ENCODE assay signal across 8 cellular contexts in genomic region chr17:75830168-75831031, GRCh38. TPM values are rescaled to one million over a fixed set of nuclear protein-coding genes. Genes with fewer than 3 reads are reported as not detected.
DNase-seq lines count a peak whose midpoint lies in the region; ATAC-seq, FAIRE-seq and TF ChIP-seq lines count a peak whose summit lies in the region.

No MANE protein-coding gene starts in this region.

- BruUV-seq in HepG2 (replicated peaks; lab: Mats Ljungman, UMichigan), result no TSS peak

- no peak for DNase-seq in AG10803 (ENCODE audit: low read depth)
- DNase-seq in HuH-7.5 (ENCODE audit: low spot score), result peak; percentile 68
- DNase-seq in activated naive CD4-positive, alpha-beta T cell treated with anti-CD3 and anti-CD28 coated beads, Interleukin-2, amount 50 U/mL, for 16 hours, result peak; percentile 49
- no peak for DNase-seq in HepG2 (ENCODE audit: low spot score)
- DNase-seq in GM19238 (ENCODE audit: insufficient read length, low spot score), result no peak
- no peak for DNase-seq in DMS53 treated with DMSO at 0.1 percent for 48 hours (lab: John Stamatoyannopoulos, UW; ENCODE audit: unreplicated experiment)
- DNase-seq in middle frontal gyrus (ENCODE audit: extremely low spot score, low spot score), result no peak
- no peak for DNase-seq in NCI-H2029 (lab: John Stamatoyannopoulos, UW)

- H3K4me3 ChIP-seq in AG10803 (ENCODE audit: low read length) (no peak overlapping the region), HepG2 (replicated peaks in 1 of 3; ENCODE audit: insufficient read depth in 1 of 3, low read depth in 2 of 3, low read length in 3 of 3) (no peak overlapping the region)

- H2AFZ ChIP-seq in HepG2 (ENCODE audit: low read length), result no peak overlapping the region

- no peak overlapping the region for H3K27ac ChIP-seq in HepG2 (ENCODE audit: extremely low read length, insufficient read depth, low read length)

- TF ChIP-seq RAD21 in HepG2 (CRISPR knock-in tag; IDR thresholded peaks at IDR 0.05), result 0 out of 2 replicates have a peak, but pooled peaks have one; percentile 19

- TF ChIP-seq CTCF in AG10803 (conservative IDR thresholded peaks at IDR 0.05; ENCODE audit: low read length) (peak; percentile 51), HepG2 (CRISPR knock-in tag; IDR thresholded peaks at IDR 0.05) (peak; percentile 79)

- POLR2A ChIA-PET in HepG2 (lab: Yijun Ruan, JAX), result interaction anchor here (1.1 to 8.0 kb wide), 7 partner anchors 10 to 57 kb away, joined by 3 to 88 read pairs (median 5); partner anchors contain the start of genes UNC13D and WBP2

- no peaks in the 10 kb centered on the region for H3K9me3 ChIP-seq in HepG2 (ENCODE audit: low read length)

- H3K9ac ChIP-seq in HepG2 (ENCODE audit: insufficient read depth, low read depth, low read length), result no peak overlapping the region

- H3K4me1 ChIP-seq in HepG2 (ENCODE audit: insufficient read depth, low read length), result peaks cover 22% of the 10 kb centered on the region

- FAIRE-seq in HepG2 (lab: Jason Lieb, UNC), result no peak

- H3K36me3 ChIP-seq in HepG2 (replicated peaks in 1 of 2; ENCODE audit: control insufficient read depth in 1 of 2, insufficient read depth in 2 of 2, low read length in 2 of 2), result peaks cover 20 to 39% of the 10 kb centered on the region in 2 experiments; a peak in 4 of 5 replicates

- TF ChIP-seq EP300 in HepG2 (IDR thresholded peaks at IDR 0.05; ENCODE audit: low read depth in 2 of 2, low read length in 2 of 2) (no peak), HepG2 (CRISPR knock-in tag; IDR thresholded peaks at IDR 0.05; ENCODE audit: borderline replicate concordance) (no peak)

- ATAC-seq in HepG2, result peak; percentile 15

- WGBS in HepG2 (ENCODE audit: low lambda C conversion rate), result 98% methylated on average over 14 of the region's 26 CpGs

- intact Hi-C loops in HepG2 (cut with micrococcal nuclease; ENCODE audit: unreplicated experiment), result no loop called here

- H4K20me1 ChIP-seq in HepG2 (ENCODE audit: insufficient read depth, low read length), result no peaks in the 10 kb centered on the region

- CTCF ChIA-PET in HepG2 (lab: Yijun Ruan, JAX; ENCODE audit: low intra/inter-chr PET ratio, low total read pairs), result interaction anchor here (0.9 kb wide), 1 partner anchor 18 kb away, joined by 3 read pairs; no protein-coding TSS in a partner anchor

- no peaks in the 10 kb centered on the region for H3K79me2 ChIP-seq in HepG2 (ENCODE audit: insufficient read depth, low read length)

- in situ Hi-C loops in HepG2 (cut with HindIII; ENCODE audit: extremely low pct_ligation_motif_present, low pct_unique_long_range_greater_than_20kb), result no loop called here

- TF ChIP-seq POLR2A in HepG2 (IDR thresholded peaks at IDR 0.05; ENCODE audit: insufficient read depth in 1 of 2, low read depth in 2 of 2, low read length in 2 of 2), result no peak

- no peaks in the 10 kb centered on the region for H3K27me3 ChIP-seq in HepG2 (ENCODE audit: control insufficient read depth in 1 of 2, insufficient read depth in 2 of 2, low read length in 2 of 2)

- H3K4me2 ChIP-seq in HepG2 (ENCODE audit: low read depth, low read length), result no peak overlapping the region

RNA-seq across cellular contexts. Expression of gene UNC13D, which starts 13.8 kb away (rescaled TPM):
- 27.2 and 42.7 TPM in 2 replicates for total RNA-seq in HepG2 (2016; rRNA removed; fragmentation: Illumina TruSeq; extraction: Trizol)
- 14.5 and 15.7 TPM in 2 replicates for total RNA-seq in HepG2 (2016; cell fraction: cytosol; rRNA removed; fragmentation: Illumina TruSeq; extraction: Trizol; ENCODE audit: low read depth)
- 22.9 and 43.4 TPM in 2 replicates for total RNA-seq in HepG2 (2016; cell fraction: insoluble cytoplasmic fraction; rRNA removed; fragmentation: Illumina TruSeq; extraction: Trizol)
- 23.8 and 27.2 TPM in 2 replicates for total RNA-seq in HepG2 (2016; cell fraction: membrane; rRNA removed; fragmentation: Illumina TruSeq; extraction: Trizol)
- total RNA-seq in HepG2 (2016; cell fraction: nucleus; rRNA removed; fragmentation: Illumina TruSeq; extraction: Trizol), result 38.7 and 48.5 TPM in 2 replicates
- 29.7 and 40.0 TPM in 2 replicates for polyA plus RNA-seq in HepG2 (2011; rRNA removed)
- 7.5 and 12.9 TPM in 2 replicates for polyA plus RNA-seq in HepG2 (2011; cell fraction: cytosol; rRNA removed)
- polyA plus RNA-seq in HepG2 (2011; cell fraction: nucleus; rRNA removed), result 244 and 327 TPM in 2 replicates
- 21.7 and 27.3 TPM in 2 replicates for polyA plus RNA-seq in HepG2 (2012)
- 6.0 and 6.9 TPM in 2 replicates for polyA plus RNA-seq in HepG2 (2016; cell fraction: cytosol; fragmentation: Illumina TruSeq; extraction: Trizol; ENCODE audit: low read depth)
- 21.6 and 29.9 TPM in 2 replicates for polyA plus RNA-seq in HepG2 (2016; cell fraction: insoluble cytoplasmic fraction; fragmentation: Illumina TruSeq; extraction: Trizol; ENCODE audit: low read depth)
- polyA plus RNA-seq in HepG2 (2016; cell fraction: membrane; fragmentation: Illumina TruSeq; extraction: Trizol; ENCODE audit: low read depth), result 17.3 and 18.9 TPM in 2 replicates
- 126 and 127 TPM in 2 replicates for polyA plus RNA-seq in HepG2 (2016; cell fraction: nucleus; fragmentation: Illumina TruSeq; extraction: Trizol; ENCODE audit: insufficient read depth, low read depth)
- 76.6 and 82.7 TPM in 2 replicates for polyA minus RNA-seq in HepG2 (2011; rRNA and poly(A)+ RNA removed; ENCODE audit: low replicate concordance)
- polyA minus RNA-seq in HepG2 (2011; cell fraction: cytosol; rRNA and poly(A)+ RNA removed), result 20.3 and 24.5 TPM in 2 replicates
- polyA minus RNA-seq in HepG2 (2011; cell fraction: nucleus; rRNA and poly(A)+ RNA removed), result 59.1 and 68.5 TPM in 2 replicates

RNA-seq across cellular contexts. Expression of gene WBP2, which starts 24.7 kb away (rescaled TPM):
- total RNA-seq in HepG2 (2016; rRNA removed; fragmentation: Illumina TruSeq; extraction: Trizol), result 28.2 and 29.2 TPM in 2 replicates
- total RNA-seq in HepG2 (2016; cell fraction: cytosol; rRNA removed; fragmentation: Illumina TruSeq; extraction: Trizol; ENCODE audit: low read depth), result 15.4 and 19.3 TPM in 2 replicates
- 23.5 and 33.2 TPM in 2 replicates for total RNA-seq in HepG2 (2016; cell fraction: insoluble cytoplasmic fraction; rRNA removed; fragmentation: Illumina TruSeq; extraction: Trizol)
- 22.1 and 25.3 TPM in 2 replicates for total RNA-seq in HepG2 (2016; cell fraction: membrane; rRNA removed; fragmentation: Illumina TruSeq; extraction: Trizol)
- 17.9 and 23.5 TPM in 2 replicates for total RNA-seq in HepG2 (2016; cell fraction: nucleus; rRNA removed; fragmentation: Illumina TruSeq; extraction: Trizol)
- 29.5 and 34.6 TPM in 2 replicates for polyA plus RNA-seq in HepG2 (2011; rRNA removed)
- polyA plus RNA-seq in HepG2 (2011; cell fraction: cytosol; rRNA removed), result 24.9 and 26.1 TPM in 2 replicates
- 77.1 and 77.4 TPM in 2 replicates for polyA plus RNA-seq in HepG2 (2011; cell fraction: nucleus; rRNA removed)
- polyA plus RNA-seq in HepG2 (2012), result 95.2 and 97.1 TPM in 2 replicates
- 14.4 and 17.2 TPM in 2 replicates for polyA plus RNA-seq in HepG2 (2016; cell fraction: cytosol; fragmentation: Illumina TruSeq; extraction: Trizol; ENCODE audit: low read depth)
- polyA plus RNA-seq in HepG2 (2016; cell fraction: insoluble cytoplasmic fraction; fragmentation: Illumina TruSeq; extraction: Trizol; ENCODE audit: low read depth), result 51.6 and 76.7 TPM in 2 replicates
- polyA plus RNA-seq in HepG2 (2016; cell fraction: membrane; fragmentation: Illumina TruSeq; extraction: Trizol; ENCODE audit: low read depth), result 27.3 and 29.7 TPM in 2 replicates
- polyA plus RNA-seq in HepG2 (2016; cell fraction: nucleus; fragmentation: Illumina TruSeq; extraction: Trizol; ENCODE audit: insufficient read depth, low read depth), result 87.1 and 89.4 TPM in 2 replicates
- polyA minus RNA-seq in HepG2 (2011; rRNA and poly(A)+ RNA removed; ENCODE audit: low replicate concordance), result 39.8 and 42.3 TPM in 2 replicates
- 35.5 and 39.9 TPM in 2 replicates for polyA minus RNA-seq in HepG2 (2011; cell fraction: cytosol; rRNA and poly(A)+ RNA removed)
- polyA minus RNA-seq in HepG2 (2011; cell fraction: nucleus; rRNA and poly(A)+ RNA removed), result 30.1 and 38.2 TPM in 2 replicates

RNA-seq across cellular contexts. Expression of gene UNK, which starts 45.8 kb away (rescaled TPM):
- 28.6 and 33.0 TPM in 2 replicates for total RNA-seq in HepG2 (2016; rRNA removed; fragmentation: Illumina TruSeq; extraction: Trizol)
- total RNA-seq in HepG2 (2016; cell fraction: cytosol; rRNA removed; fragmentation: Illumina TruSeq; extraction: Trizol; ENCODE audit: low read depth), result 37.2 and 44.0 TPM in 2 replicates
- 21.2 and 33.0 TPM in 2 replicates for total RNA-seq in HepG2 (2016; cell fraction: insoluble cytoplasmic fraction; rRNA removed; fragmentation: Illumina TruSeq; extraction: Trizol)
- total RNA-seq in HepG2 (2016; cell fraction: membrane; rRNA removed; fragmentation: Illumina TruSeq; extraction: Trizol), result 58.6 and 59.5 TPM in 2 replicates
- total RNA-seq in HepG2 (2016; cell fraction: nucleus; rRNA removed; fragmentation: Illumina TruSeq; extraction: Trizol), result 38.6 and 43.6 TPM in 2 replicates
- polyA plus RNA-seq in HepG2 (2011; rRNA removed), result 30.7 and 31.6 TPM in 2 replicates
- 18.7 and 21.7 TPM in 2 replicates for polyA plus RNA-seq in HepG2 (2011; cell fraction: cytosol; rRNA removed)
- 50.0 and 56.4 TPM in 2 replicates for polyA plus RNA-seq in HepG2 (2011; cell fraction: nucleus; rRNA removed)
- 20.8 and 23.9 TPM in 2 replicates for polyA plus RNA-seq in HepG2 (2012)
- polyA plus RNA-seq in HepG2 (2016; cell fraction: cytosol; fragmentation: Illumina TruSeq; extraction: Trizol; ENCODE audit: low read depth), result 55.3 and 62.7 TPM in 2 replicates
- 28.7 and 35.1 TPM in 2 replicates for polyA plus RNA-seq in HepG2 (2016; cell fraction: insoluble cytoplasmic fraction; fragmentation: Illumina TruSeq; extraction: Trizol; ENCODE audit: low read depth)
- 64.7 and 69.9 TPM in 2 replicates for polyA plus RNA-seq in HepG2 (2016; cell fraction: membrane; fragmentation: Illumina TruSeq; extraction: Trizol; ENCODE audit: low read depth)
- 52.8 and 60.0 TPM in 2 replicates for polyA plus RNA-seq in HepG2 (2016; cell fraction: nucleus; fragmentation: Illumina TruSeq; extraction: Trizol; ENCODE audit: insufficient read depth, low read depth)
- polyA minus RNA-seq in HepG2 (2011; rRNA and poly(A)+ RNA removed; ENCODE audit: low replicate concordance), result 24.3 and 28.1 TPM in 2 replicates
- polyA minus RNA-seq in HepG2 (2011; cell fraction: cytosol; rRNA and poly(A)+ RNA removed), result 10.4 and 14.9 TPM in 2 replicates
- 78.9 and 91.3 TPM in 2 replicates for polyA minus RNA-seq in HepG2 (2011; cell fraction: nucleus; rRNA and poly(A)+ RNA removed)

RNA-seq across cellular contexts. Expression of gene TRIM47, which starts 48.0 kb away (rescaled TPM):
- 59.7 and 82.0 TPM in 2 replicates for total RNA-seq in HepG2 (2016; rRNA removed; fragmentation: Illumina TruSeq; extraction: Trizol)
- 24.8 and 27.6 TPM in 2 replicates for total RNA-seq in HepG2 (2016; cell fraction: cytosol; rRNA removed; fragmentation: Illumina TruSeq; extraction: Trizol; ENCODE audit: low read depth)
- total RNA-seq in HepG2 (2016; cell fraction: insoluble cytoplasmic fraction; rRNA removed; fragmentation: Illumina TruSeq; extraction: Trizol), result 52.0 and 87.1 TPM in 2 replicates
- 34.8 and 37.7 TPM in 2 replicates for total RNA-seq in HepG2 (2016; cell fraction: membrane; rRNA removed; fragmentation: Illumina TruSeq; extraction: Trizol)
- total RNA-seq in HepG2 (2016; cell fraction: nucleus; rRNA removed; fragmentation: Illumina TruSeq; extraction: Trizol), result 65.7 and 73.6 TPM in 2 replicates
- 33.5 and 45.8 TPM in 2 replicates for polyA plus RNA-seq in HepG2 (2011; rRNA removed)
- 29.2 and 33.8 TPM in 2 replicates for polyA plus RNA-seq in HepG2 (2011; cell fraction: cytosol; rRNA removed)
- 126 and 158 TPM in 2 replicates for polyA plus RNA-seq in HepG2 (2011; cell fraction: nucleus; rRNA removed)
- polyA plus RNA-seq in HepG2 (2012), result 46.3 and 58.3 TPM in 2 replicates
- polyA plus RNA-seq in HepG2 (2016; cell fraction: cytosol; fragmentation: Illumina TruSeq; extraction: Trizol; ENCODE audit: low read depth), result 11.8 and 13.6 TPM in 2 replicates
- polyA plus RNA-seq in HepG2 (2016; cell fraction: insoluble cytoplasmic fraction; fragmentation: Illumina TruSeq; extraction: Trizol; ENCODE audit: low read depth), result 67.4 and 93.5 TPM in 2 replicates
- 24.7 and 30.6 TPM in 2 replicates for polyA plus RNA-seq in HepG2 (2016; cell fraction: membrane; fragmentation: Illumina TruSeq; extraction: Trizol; ENCODE audit: low read depth)
- polyA plus RNA-seq in HepG2 (2016; cell fraction: nucleus; fragmentation: Illumina TruSeq; extraction: Trizol; ENCODE audit: insufficient read depth, low read depth), result 129 and 138 TPM in 2 replicates
- 24.4 and 64.0 TPM in 2 replicates for polyA minus RNA-seq in HepG2 (2011; rRNA and poly(A)+ RNA removed; ENCODE audit: low replicate concordance)
- polyA minus RNA-seq in HepG2 (2011; cell fraction: cytosol; rRNA and poly(A)+ RNA removed), result 30.4 and 41.4 TPM in 2 replicates
- 31.9 and 40.8 TPM in 2 replicates for polyA minus RNA-seq in HepG2 (2011; cell fraction: nucleus; rRNA and poly(A)+ RNA removed)

Comparison
In these comparisons a context has a peak if more than half of its experiments do, and no peak if none do; other contexts are left out.
1. DNase-seq: peak in HuH-7.5 (single experiment) and activated naive CD4-positive, alpha-beta T cell treated with anti-CD3 and anti-CD28 coated beads, Interleukin-2, amount 50 U/mL, for 16 hours (single experiment); none in AG10803 (single experiment), HepG2 (single experiment), GM19238 (single experiment), DMS53 treated with DMSO at 0.1 percent for 48 hours (single experiment), middle frontal gyrus (single experiment) and NCI-H2029 (single experiment).